11 cellular contexts compared by ENCODE assay signal in genomic region chr12:111643428-111643826, GRCh38. TPM values are rescaled to one million over a fixed set of nuclear protein-coding genes. Genes with fewer than 3 reads are reported as not detected.
A peak's percentile ranks its signal among the peaks of the same experiment; 100 is the strongest.
DNase-seq lines count a peak whose midpoint lies in the region; ATAC-seq and TF ChIP-seq lines count a peak whose summit lies in the region.
"Had no signal": no experiment of that assay in that cellular context is flagged by ENCODE, and none has a peak within 500 bp of the region (broad histone marks: within the 10 kb centered on the region; RNA-seq: fewer than 3 reads in every experiment).

No MANE protein-coding gene starts in this region.

- H3K4me1 Mint-ChIP-seq in type B pancreatic cell (ENCODE audit: unreplicated experiment) (peaks cover 20% of the 10 kb centered on the region), immature natural killer cell (peaks cover 0 to 3% of the 10 kb centered on the region in 2 donors)
- H3K4me1 Mint-ChIP-seq in CD8-positive, alpha-beta T cell (ENCODE audit: low read depth), result no peaks in the 10 kb centered on the region

- ATAC-seq in CD8-positive, alpha-beta T cell, result no peak
- ATAC-seq: foreskin keratinocyte had no signal

- H3K27ac Mint-ChIP-seq in type B pancreatic cell, result peak overlapping the region; percentile 33
- H3K27ac Mint-ChIP-seq in immature natural killer cell, result no peak overlapping the region
- no peak overlapping the region for H3K27ac Mint-ChIP-seq in CD8-positive, alpha-beta T cell

- no peak overlapping the region for H3K4me3 Mint-ChIP-seq in type B pancreatic cell
- no peak overlapping the region for H3K4me3 Mint-ChIP-seq in immature natural killer cell
- no peak overlapping the region for H3K4me3 Mint-ChIP-seq in CD8-positive, alpha-beta T cell

- peak overlapping the region; percentile 6 to 88 (median 75) for H3K27ac ChIP-seq in dorsolateral prefrontal cortex
- H3K27ac ChIP-seq in CD8-positive, alpha-beta T cell (ENCODE audit: low read depth, low read length), result no peak overlapping the region
- H3K27ac ChIP-seq: foreskin keratinocyte had no signal

- H3K4me1 ChIP-seq in CD8-positive, alpha-beta T cell (ENCODE audit: insufficient read depth, low read length), result no peaks in the 10 kb centered on the region
- H3K4me1 ChIP-seq: foreskin keratinocyte had no signal

- no peaks in the 10 kb centered on the region for H3K9me3 ChIP-seq in CD8-positive, alpha-beta T cell (ENCODE audit: low read length)

- no peaks in the 10 kb centered on the region for H3K9me3 Mint-ChIP-seq in type B pancreatic cell
- no peaks in the 10 kb centered on the region for H3K9me3 Mint-ChIP-seq in immature natural killer cell
- H3K9me3 Mint-ChIP-seq in CD8-positive, alpha-beta T cell, result no peaks in the 10 kb centered on the region

- no peaks in the 10 kb centered on the region for H3K27me3 ChIP-seq in dorsolateral prefrontal cortex
- no peaks in the 10 kb centered on the region for H3K27me3 ChIP-seq in CD8-positive, alpha-beta T cell (ENCODE audit: insufficient read depth, low read length)
- H3K27me3 ChIP-seq: foreskin keratinocyte had no signal

- peaks cover 30% of the 10 kb centered on the region for H3K36me3 ChIP-seq in CD8-positive, alpha-beta T cell (ENCODE audit: insufficient read depth, low read length)

- peak in 2 of 56 donors; percentile 2 to 10 for TF ChIP-seq CTCF in dorsolateral prefrontal cortex (IDR thresholded peaks at IDR 0.05 in 54 of 56, conservative IDR thresholded peaks at IDR 0.05 in 2 of 56; ENCODE audit: low read depth in 1 of 56, partially characterized antibody in 56 of 56)
- no peak for TF ChIP-seq CTCF in type B pancreatic cell (conservative IDR thresholded peaks at IDR 0.05)
- TF ChIP-seq CTCF in CD8-positive, alpha-beta T cell (IDR thresholded peaks at IDR 0.05), result no peak

- peak overlapping the region in 1 of 59 donors; percentile 17 for H3K4me3 ChIP-seq in dorsolateral prefrontal cortex
- no peak overlapping the region for H3K4me3 ChIP-seq in CD8-positive, alpha-beta T cell (ENCODE audit: low read depth, low read length)

- peaks cover 23% of the 10 kb centered on the region for H3K36me3 Mint-ChIP-seq in type B pancreatic cell
- H3K36me3 Mint-ChIP-seq in immature natural killer cell, result peaks cover 14 to 42% (median 21%) of the 10 kb centered on the region in 3 donors
- H3K36me3 Mint-ChIP-seq in CD8-positive, alpha-beta T cell, result peaks cover 72% of the 10 kb centered on the region

- CTCF ChIA-PET in CD8-positive, alpha-beta T cell (lab: Charles Lee), result interaction anchor here (1.6 to 2.1 kb wide), 2 partner anchors 9 to 247 kb away, joined by 4 to 6 read pairs; no protein-coding TSS in a partner anchor

- POLR2A ChIA-PET in CD8-positive, alpha-beta T cell (lab: Charles Lee), result no interaction called here

- peak; percentile 11 for DNase-seq in NCI-H69 (lab: John Stamatoyannopoulos, UW)
- DNase-seq in dorsolateral prefrontal cortex, result no peak
- DNase-seq in lung microvascular endothelial cell (ENCODE audit: low read depth in 2 of 2), result peak; percentile 33 to 45
- no peak for DNase-seq in type B pancreatic cell (ENCODE audit: extremely low spot score, unreplicated experiment)
- no peak for DNase-seq in middle frontal gyrus (ENCODE audit: extremely low spot score, low spot score)
- no peak for DNase-seq in immature natural killer cell
- DNase-seq in CD8-positive, alpha-beta T cell, result no peak
- DNase-seq: DND-41, foreskin keratinocyte, Kasumi-1, T-helper 9 cell had no signal

- intact Hi-C loops in dorsolateral prefrontal cortex (cut with DNase I), result no loop called here
- intact Hi-C loops in CD8-positive, alpha-beta T cell (cut with DNase I, micrococcal nuclease), result no loop called here

- H3K27me3 Mint-ChIP-seq in type B pancreatic cell (no peaks in the 10 kb centered on the region), immature natural killer cell (ENCODE audit: low read depth in 3 of 3) (peaks cover 0 to 3% (median 0%) of the 10 kb centered on the region in 3 donors)
- H3K27me3 Mint-ChIP-seq in CD8-positive, alpha-beta T cell (ENCODE audit: low read depth), result no peaks in the 10 kb centered on the region

RNA-seq across cellular contexts. Expression of gene BRAP, which starts 42.3 kb away (rescaled TPM):
- total RNA-seq in dorsolateral prefrontal cortex, result 10 to 100 TPM; 20.6 to 31.0 (median 25.6) TPM
- total RNA-seq in lung microvascular endothelial cell, result 12.2 and 15.9 TPM in 2 replicates
- 20.9 and 23.9 TPM in 2 replicates for total RNA-seq in type B pancreatic cell (ENCODE audit: low replicate concordance)
- polyA plus RNA-seq in immature natural killer cell, result 10 to 100 TPM; 11.7 to 23.6 (median 15.0) TPM
- total RNA-seq in CD8-positive, alpha-beta T cell, result 10 to 100 TPM; 29.3 to 30.4 TPM

RNA-seq across cellular contexts. Expression of gene ACAD10, which starts 42.4 kb away (rescaled TPM):
- total RNA-seq in dorsolateral prefrontal cortex, result 10 to 100 TPM; 19.3 to 49.9 (median 31.8) TPM
- total RNA-seq in lung microvascular endothelial cell, result 8.3 and 10.9 TPM in 2 replicates
- total RNA-seq in type B pancreatic cell (ENCODE audit: low replicate concordance), result 46.6 and 49.9 TPM in 2 replicates
- polyA plus RNA-seq in immature natural killer cell, result 1 to 10 TPM; 6.3 to 9.1 (median 7.9) TPM
- total RNA-seq in CD8-positive, alpha-beta T cell, result 10 to 100 TPM; 12.3 to 13.6 TPM

RNA-seq across cellular contexts. Expression of gene ATXN2, which starts 44.3 kb away (rescaled TPM):
- total RNA-seq in dorsolateral prefrontal cortex (100 to 1,000 TPM in 119 of 120 experiments, 10 to 100 TPM in 1; 95.9 to 177 (median 130) TPM), lung microvascular endothelial cell (9.6 and 23.0 TPM in 2 replicates), type B pancreatic cell (ENCODE audit: low replicate concordance) (63.4 and 80.9 TPM in 2 replicates)
- 10 to 100 TPM in 2 of 3 donors, 1 to 10 TPM in 1; 7.1 to 31.3 (median 12.3) TPM for polyA plus RNA-seq in immature natural killer cell
- total RNA-seq in CD8-positive, alpha-beta T cell, result 10 to 100 TPM; 16.2 to 16.8 TPM

Comparison
In these comparisons a context has a peak if more than half of its experiments do, and no peak if none do; other contexts are left out.
1. DNase-seq: peak in NCI-H69 (single experiment) and lung microvascular endothelial cell (2 of 2); none in dorsolateral prefrontal cortex (0 of 10), type B pancreatic cell (single experiment), middle frontal gyrus (single experiment), immature natural killer cell (0 of 3) and CD8-positive, alpha-beta T cell (0 of 7).